Comparison of ENCODE assay signal across 8 cellular contexts in the genomic region with DNA sequence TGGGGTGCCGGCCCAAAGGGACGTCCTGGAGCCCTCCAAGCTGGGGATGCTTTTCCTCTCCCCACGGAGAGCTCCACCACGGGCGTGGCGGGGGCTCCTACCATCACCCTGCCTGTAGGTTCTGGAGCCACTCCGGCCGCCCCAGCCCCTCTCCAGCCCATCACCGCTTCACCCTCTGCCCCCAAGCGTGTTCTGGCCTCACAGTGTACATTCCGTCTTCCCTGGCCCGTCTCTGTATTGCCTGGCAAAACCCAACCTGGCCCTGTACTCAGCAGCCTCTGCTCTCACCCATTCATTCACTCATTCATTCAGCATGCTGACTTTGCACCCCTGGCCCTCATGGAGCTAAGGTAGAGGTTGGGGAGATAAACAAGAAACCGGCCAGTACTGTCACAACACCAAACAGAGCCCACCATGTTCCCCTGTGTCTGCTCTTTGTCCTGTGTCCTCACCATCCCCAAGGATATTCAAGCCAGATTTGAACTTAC. TPM values are rescaled to one million over a fixed set of nuclear protein-coding genes. Genes with fewer than 3 reads are reported as not detected.
A peak's percentile ranks its signal among the peaks of the same experiment; 100 is the strongest.
DNase-seq lines count a peak whose midpoint lies in the region; ATAC-seq and TF ChIP-seq lines count a peak whose summit lies in the region.

No MANE protein-coding gene starts in this region.

- no peak overlapping the region for H4K5ac ChIP-seq in H9 (ENCODE audit: insufficient read length, low read depth, low read length)

- H2BK15ac ChIP-seq in H9 (ENCODE audit: low read depth, low read length): no peak overlapping the region

- intact Hi-C loops in right cardiac atrium (cut with DNase I): no loop called here
- intact Hi-C loops in spleen (cut with DNase I; ENCODE audit: low total_unique reads): loop anchor here (10.0 kb wide), 1 partner anchor 89 kb away; the partner anchor contains the start of gene WDR25

- H3K4me1 ChIP-seq in H9 (ENCODE audit: insufficient read depth, low read length) (no peaks in the 10 kb centered on the region; the same call in 1 of the 2 replicates), right cardiac atrium (ENCODE audit: control insufficient read depth, insufficient read depth, low read length) (peaks cover 8% of the 10 kb centered on the region), spleen (peaks cover 7 to 69% (median 27%) of the 10 kb centered on the region in 6 donors)

- no peak overlapping the region for H2BK120ac ChIP-seq in H9 (ENCODE audit: low read depth, low read length, poor library complexity, severe bottlenecking)

- H3K9ac ChIP-seq in H9 (ENCODE audit: extremely low read depth, insufficient read length, low read length): no peak overlapping the region

- no peaks in the 10 kb centered on the region for H4K20me1 ChIP-seq in H9 (ENCODE audit: control insufficient read depth, insufficient read depth, insufficient read length)

- H3K56ac ChIP-seq in H9 (ENCODE audit: insufficient read length, low read depth, low read length): no peak overlapping the region

- no peaks in the 10 kb centered on the region for H3K79me2 ChIP-seq in H9 (ENCODE audit: insufficient read depth, low read length)

- no peaks in the 10 kb centered on the region for H3K23me2 ChIP-seq in H9 (ENCODE audit: insufficient read length, low read depth, low read length, poor library complexity, severe bottlenecking)

- H3K27me3 ChIP-seq in H9 (ENCODE audit: insufficient read depth, low read length) (no peaks in the 10 kb centered on the region), right cardiac atrium (ENCODE audit: control insufficient read depth, insufficient read depth) (no peaks in the 10 kb centered on the region), spleen (replicated peaks in 1 of 7) (no peaks in the 10 kb centered on the region)

- H2BK5ac ChIP-seq in H9 (ENCODE audit: insufficient read length, low read length): no peak overlapping the region

- H3K4ac ChIP-seq in H9 (ENCODE audit: low read depth, low read length): no peak overlapping the region

- H4K91ac ChIP-seq in H9 (ENCODE audit: insufficient read length, low read depth, low read length): no peak overlapping the region

- H4K8ac ChIP-seq in H9 (replicated peaks; ENCODE audit: insufficient read length, low read depth, low read length): no peak overlapping the region

- no peak for DNase-seq in H9
- DNase-seq in right cardiac atrium: no peak
- DNase-seq in spleen: no peak
- no peak for DNase-seq in NCI-H1436 (lab: John Stamatoyannopoulos, UW)
- no peak for DNase-seq in amniotic stem cell (lab: John Stamatoyannopoulos, UW)
- no peak for DNase-seq in NCI-H226
- no peak for DNase-seq in GM19240 (ENCODE audit: insufficient read length, low spot score)

- no peak for ATAC-seq in right cardiac atrium

- WGBS in H9 (ENCODE audit: extremely low coverage, insufficient read length, low lambda C conversion rate): no CpG with 5 or more reads among the region's 13 CpGs
- WGBS in right cardiac atrium: 38% methylated on average over 13 of the region's 13 CpGs
- WGBS in spleen, 5 donors: 40 to 56% (median 42%) methylated on average over 10 to 13 of the region's 13 CpGs

- no peaks in the 10 kb centered on the region for H3K9me3 Mint-ChIP-seq in H9

- H3K4me3 Mint-ChIP-seq in H9: peak overlapping the region; percentile 53 to 70

- H3K18ac ChIP-seq in H9 (ENCODE audit: insufficient read length, low read depth, low read length): no peak overlapping the region

- H3K4me1 Mint-ChIP-seq in H9: peaks cover 27 to 37% of the 10 kb centered on the region in 2 experiments

- no peak; the same call in 1 of the 3 replicates for TF ChIP-seq CTCF in H9 (conservative IDR thresholded peaks at IDR 0.05)
- no peak for TF ChIP-seq CTCF in WI38 (IDR thresholded peaks at IDR 0.05; ENCODE audit: low read depth, low read length)
- no peak for TF ChIP-seq CTCF in spleen (IDR thresholded peaks at IDR 0.05 in 8 of 11, conservative IDR thresholded peaks at IDR 0.05 in 3 of 11)

- no peak overlapping the region for H3K14ac ChIP-seq in H9 (ENCODE audit: insufficient read depth, low read length)

- H3K36me3 ChIP-seq in spleen: peaks cover 0 to 29% (median 0%) of the 10 kb centered on the region in 6 donors

- no peak overlapping the region for H3K4me2 ChIP-seq in H9 (ENCODE audit: insufficient read depth, insufficient read length, low read length)

- no peak overlapping the region for H2BK12ac ChIP-seq in H9 (ENCODE audit: insufficient read length, low read depth, low read length)

- no peaks in the 10 kb centered on the region for H3K79me1 ChIP-seq in H9 (ENCODE audit: insufficient read depth, low read depth, low read length, poor library complexity, severe bottlenecking)

- H2AK5ac ChIP-seq in H9 (ENCODE audit: insufficient read length, low read length): no peak overlapping the region

- no peak overlapping the region for H2AFZ ChIP-seq in H9 (ENCODE audit: low read length)

- H2BK20ac ChIP-seq in H9 (ENCODE audit: low read depth, low read length, poor library complexity, severe bottlenecking): no peak overlapping the region

- H3K4me3 ChIP-seq in WI38 (ENCODE audit: low read depth, low read length) (peak overlapping the region; percentile 65), right cardiac atrium (ENCODE audit: low read length) (peak overlapping the region; percentile 69), spleen (peak overlapping the region; percentile 59 to 91 (median 74))

- peaks cover 5 to 30% (median 29%) of the 10 kb centered on the region in 3 experiments for H3K36me3 Mint-ChIP-seq in H9 (ENCODE audit: insufficient read depth in 1 of 3, low read depth in 3 of 3)

- H3K27ac ChIP-seq in H9 (ENCODE audit: insufficient read length, low read depth, low read length): no peak overlapping the region
- H3K27ac ChIP-seq in right cardiac atrium (ENCODE audit: low read length): no peak overlapping the region
- peak overlapping the region; percentile 77 to 97 (median 94) for H3K27ac ChIP-seq in spleen

- H3K27me3 Mint-ChIP-seq in H9 (ENCODE audit: low read depth): no peaks in the 10 kb centered on the region

- no peak overlapping the region for H3T11ph ChIP-seq in H9 (ENCODE audit: low read length)

- H3K23ac ChIP-seq in H9 (ENCODE audit: insufficient read length, low read depth, low read length): no peak overlapping the region

- no peaks in the 10 kb centered on the region for H3K9me3 ChIP-seq in H9 (ENCODE audit: control insufficient read depth, low read depth, low read length)
- no peaks in the 10 kb centered on the region for H3K9me3 ChIP-seq in right cardiac atrium (ENCODE audit: control insufficient read depth, low read length)
- H3K9me3 ChIP-seq in spleen: no peaks in the 10 kb centered on the region

- peak overlapping the region in 1 of 3 experiments; percentile 62; a peak in 2 of 7 replicates for H3K27ac Mint-ChIP-seq in H9

- no peak for TF ChIP-seq POLR2A in spleen (IDR thresholded peaks at IDR 0.05)

RNA-seq across cellular contexts. Expression of gene SLC25A29, which starts 20.3 kb away (rescaled TPM):
- total RNA-seq in H9 (2021) (161 and 175 TPM in 2 replicates), right cardiac atrium (10 to 100 TPM; 22.9 to 41.1 (median 23.9) TPM), spleen (10 to 100 TPM; 19.6 to 42.7 (median 33.9) TPM)
- polyA plus RNA-seq in right cardiac atrium (20.9 TPM), spleen (10 to 100 TPM; 26.2 to 52.9 (median 30.2) TPM)

RNA-seq across cellular contexts. Expression of gene SLC25A47, which starts 37.2 kb away (rescaled TPM):
- total RNA-seq in H9 (2021): 0.13 TPM in 1 of 2 replicates, not detected in the other
- total RNA-seq in right cardiac atrium: not detected
- polyA plus RNA-seq in right cardiac atrium: not detected
- total RNA-seq in spleen: not detected
- polyA plus RNA-seq in spleen: under 1 TPM in 2 of 3 donors, not detected in 1; 0.03 to 0.11 TPM

RNA-seq across cellular contexts. Expression of gene YY1, which starts 47.0 kb away (rescaled TPM):
- total RNA-seq in H9 (2021): 103 and 106 TPM in 2 replicates
- 10 to 100 TPM; 45.4 to 47.4 (median 46.3) TPM for total RNA-seq in right cardiac atrium
- 28.8 TPM for polyA plus RNA-seq in right cardiac atrium
- 10 to 100 TPM; 53.7 to 64.1 (median 58.3) TPM for total RNA-seq in spleen
- polyA plus RNA-seq in spleen: 10 to 100 TPM; 28.4 to 34.1 (median 31.0) TPM

Comparison
In these comparisons a context has a peak if more than half of its experiments do, and no peak if none do; other contexts are left out.
1. H3K27ac ChIP-seq: peak in spleen (8 of 8); none in H9 (single experiment) and right cardiac atrium (single experiment).
2. Peak in every context shown above with its lines, with median percentiles within 50 percentile points of each other: H3K4me3 ChIP-seq.